Comparison of ENCODE assay signal across 1 cellular context in the genomic region with DNA sequence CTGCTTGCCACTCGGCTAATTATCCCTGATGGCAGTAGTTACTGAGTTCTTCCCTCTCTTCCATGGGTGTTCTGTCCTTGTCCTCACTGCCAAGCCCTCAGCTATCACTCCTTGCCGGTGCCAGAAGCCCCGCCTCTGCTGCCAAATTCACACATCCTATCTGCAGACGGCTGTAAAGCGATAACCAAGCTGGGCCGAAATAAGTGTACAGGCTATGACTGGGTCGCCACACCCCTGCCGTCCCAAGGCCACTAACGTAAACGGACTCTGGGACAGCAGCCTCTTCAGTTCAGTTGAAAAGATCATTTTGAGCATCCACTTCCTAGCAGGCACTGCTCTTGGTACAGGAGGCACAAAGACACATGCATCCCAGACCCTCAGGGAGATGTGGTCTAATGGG.
TF ChIP-seq lines count a peak whose summit lies in the region.

No MANE protein-coding gene starts in this region.

TF ChIP-seq in H1, 55 proteins besides CTCF, POLR2A, EP300 and RAD21 (continued from another document):
- TF ChIP-seq, protein P1, sequence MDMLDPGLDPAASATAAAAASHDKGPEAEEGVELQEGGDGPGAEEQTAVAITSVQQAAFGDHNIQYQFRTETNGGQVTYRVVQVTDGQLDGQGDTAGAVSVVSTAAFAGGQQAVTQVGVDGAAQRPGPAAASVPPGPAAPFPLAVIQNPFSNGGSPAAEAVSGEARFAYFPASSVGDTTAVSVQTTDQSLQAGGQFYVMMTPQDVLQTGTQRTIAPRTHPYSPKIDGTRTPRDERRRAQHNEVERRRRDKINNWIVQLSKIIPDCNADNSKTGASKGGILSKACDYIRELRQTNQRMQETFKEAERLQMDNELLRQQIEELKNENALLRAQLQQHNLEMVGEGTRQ (IDR thresholded peaks at IDR 0.05; ENCODE audit: low read length): no peak
- TF ChIP-seq TAF7 (optimal IDR thresholded peaks at IDR 0.05; ENCODE audit: borderline replicate concordance, low read depth, low read length) (no peak), TEAD4 (IDR thresholded peaks at IDR 0.05; ENCODE audit: low read depth, low read length) (no peak), BACH1 (IDR thresholded peaks at IDR 0.05; ENCODE audit: low read length) (no peak), TBP (IDR thresholded peaks at IDR 0.05; ENCODE audit: low read depth, low read length) (no peak), CREB1 (IDR thresholded peaks at IDR 0.05) (no peak), CHD2 (IDR thresholded peaks at IDR 0.05; ENCODE audit: low read length) (no peak), JUND (IDR thresholded peaks at IDR 0.05; ENCODE audit: low read length) (no peak), CHD1 (IDR thresholded peaks at IDR 0.05; ENCODE audit: low read depth, low read length) (no peak), NANOG (IDR thresholded peaks at IDR 0.05; ENCODE audit: insufficient read depth, low read depth, low read length, poor library complexity, severe bottlenecking) (no peak), NRF1 (IDR thresholded peaks at IDR 0.05; ENCODE audit: low read depth, low read length) (no peak), GABPA (IDR thresholded peaks at IDR 0.05; ENCODE audit: borderline replicate concordance, insufficient read depth, low read length) (no peak), PHF8 (conservative IDR thresholded peaks at IDR 0.05; ENCODE audit: low read depth, low read length) (no peak), SAP30 (IDR thresholded peaks at IDR 0.05; ENCODE audit: insufficient read depth, insufficient replicate concordance, low read length) (no peak), TAF1 (IDR thresholded peaks at IDR 0.05; ENCODE audit: low read depth, low read length) (no peak)
- TF ChIP-seq, protein P2, sequence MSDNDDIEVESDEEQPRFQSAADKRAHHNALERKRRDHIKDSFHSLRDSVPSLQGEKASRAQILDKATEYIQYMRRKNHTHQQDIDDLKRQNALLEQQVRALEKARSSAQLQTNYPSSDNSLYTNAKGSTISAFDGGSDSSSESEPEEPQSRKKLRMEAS (IDR thresholded peaks at IDR 0.05): no peak
- TF ChIP-seq, protein P3, sequence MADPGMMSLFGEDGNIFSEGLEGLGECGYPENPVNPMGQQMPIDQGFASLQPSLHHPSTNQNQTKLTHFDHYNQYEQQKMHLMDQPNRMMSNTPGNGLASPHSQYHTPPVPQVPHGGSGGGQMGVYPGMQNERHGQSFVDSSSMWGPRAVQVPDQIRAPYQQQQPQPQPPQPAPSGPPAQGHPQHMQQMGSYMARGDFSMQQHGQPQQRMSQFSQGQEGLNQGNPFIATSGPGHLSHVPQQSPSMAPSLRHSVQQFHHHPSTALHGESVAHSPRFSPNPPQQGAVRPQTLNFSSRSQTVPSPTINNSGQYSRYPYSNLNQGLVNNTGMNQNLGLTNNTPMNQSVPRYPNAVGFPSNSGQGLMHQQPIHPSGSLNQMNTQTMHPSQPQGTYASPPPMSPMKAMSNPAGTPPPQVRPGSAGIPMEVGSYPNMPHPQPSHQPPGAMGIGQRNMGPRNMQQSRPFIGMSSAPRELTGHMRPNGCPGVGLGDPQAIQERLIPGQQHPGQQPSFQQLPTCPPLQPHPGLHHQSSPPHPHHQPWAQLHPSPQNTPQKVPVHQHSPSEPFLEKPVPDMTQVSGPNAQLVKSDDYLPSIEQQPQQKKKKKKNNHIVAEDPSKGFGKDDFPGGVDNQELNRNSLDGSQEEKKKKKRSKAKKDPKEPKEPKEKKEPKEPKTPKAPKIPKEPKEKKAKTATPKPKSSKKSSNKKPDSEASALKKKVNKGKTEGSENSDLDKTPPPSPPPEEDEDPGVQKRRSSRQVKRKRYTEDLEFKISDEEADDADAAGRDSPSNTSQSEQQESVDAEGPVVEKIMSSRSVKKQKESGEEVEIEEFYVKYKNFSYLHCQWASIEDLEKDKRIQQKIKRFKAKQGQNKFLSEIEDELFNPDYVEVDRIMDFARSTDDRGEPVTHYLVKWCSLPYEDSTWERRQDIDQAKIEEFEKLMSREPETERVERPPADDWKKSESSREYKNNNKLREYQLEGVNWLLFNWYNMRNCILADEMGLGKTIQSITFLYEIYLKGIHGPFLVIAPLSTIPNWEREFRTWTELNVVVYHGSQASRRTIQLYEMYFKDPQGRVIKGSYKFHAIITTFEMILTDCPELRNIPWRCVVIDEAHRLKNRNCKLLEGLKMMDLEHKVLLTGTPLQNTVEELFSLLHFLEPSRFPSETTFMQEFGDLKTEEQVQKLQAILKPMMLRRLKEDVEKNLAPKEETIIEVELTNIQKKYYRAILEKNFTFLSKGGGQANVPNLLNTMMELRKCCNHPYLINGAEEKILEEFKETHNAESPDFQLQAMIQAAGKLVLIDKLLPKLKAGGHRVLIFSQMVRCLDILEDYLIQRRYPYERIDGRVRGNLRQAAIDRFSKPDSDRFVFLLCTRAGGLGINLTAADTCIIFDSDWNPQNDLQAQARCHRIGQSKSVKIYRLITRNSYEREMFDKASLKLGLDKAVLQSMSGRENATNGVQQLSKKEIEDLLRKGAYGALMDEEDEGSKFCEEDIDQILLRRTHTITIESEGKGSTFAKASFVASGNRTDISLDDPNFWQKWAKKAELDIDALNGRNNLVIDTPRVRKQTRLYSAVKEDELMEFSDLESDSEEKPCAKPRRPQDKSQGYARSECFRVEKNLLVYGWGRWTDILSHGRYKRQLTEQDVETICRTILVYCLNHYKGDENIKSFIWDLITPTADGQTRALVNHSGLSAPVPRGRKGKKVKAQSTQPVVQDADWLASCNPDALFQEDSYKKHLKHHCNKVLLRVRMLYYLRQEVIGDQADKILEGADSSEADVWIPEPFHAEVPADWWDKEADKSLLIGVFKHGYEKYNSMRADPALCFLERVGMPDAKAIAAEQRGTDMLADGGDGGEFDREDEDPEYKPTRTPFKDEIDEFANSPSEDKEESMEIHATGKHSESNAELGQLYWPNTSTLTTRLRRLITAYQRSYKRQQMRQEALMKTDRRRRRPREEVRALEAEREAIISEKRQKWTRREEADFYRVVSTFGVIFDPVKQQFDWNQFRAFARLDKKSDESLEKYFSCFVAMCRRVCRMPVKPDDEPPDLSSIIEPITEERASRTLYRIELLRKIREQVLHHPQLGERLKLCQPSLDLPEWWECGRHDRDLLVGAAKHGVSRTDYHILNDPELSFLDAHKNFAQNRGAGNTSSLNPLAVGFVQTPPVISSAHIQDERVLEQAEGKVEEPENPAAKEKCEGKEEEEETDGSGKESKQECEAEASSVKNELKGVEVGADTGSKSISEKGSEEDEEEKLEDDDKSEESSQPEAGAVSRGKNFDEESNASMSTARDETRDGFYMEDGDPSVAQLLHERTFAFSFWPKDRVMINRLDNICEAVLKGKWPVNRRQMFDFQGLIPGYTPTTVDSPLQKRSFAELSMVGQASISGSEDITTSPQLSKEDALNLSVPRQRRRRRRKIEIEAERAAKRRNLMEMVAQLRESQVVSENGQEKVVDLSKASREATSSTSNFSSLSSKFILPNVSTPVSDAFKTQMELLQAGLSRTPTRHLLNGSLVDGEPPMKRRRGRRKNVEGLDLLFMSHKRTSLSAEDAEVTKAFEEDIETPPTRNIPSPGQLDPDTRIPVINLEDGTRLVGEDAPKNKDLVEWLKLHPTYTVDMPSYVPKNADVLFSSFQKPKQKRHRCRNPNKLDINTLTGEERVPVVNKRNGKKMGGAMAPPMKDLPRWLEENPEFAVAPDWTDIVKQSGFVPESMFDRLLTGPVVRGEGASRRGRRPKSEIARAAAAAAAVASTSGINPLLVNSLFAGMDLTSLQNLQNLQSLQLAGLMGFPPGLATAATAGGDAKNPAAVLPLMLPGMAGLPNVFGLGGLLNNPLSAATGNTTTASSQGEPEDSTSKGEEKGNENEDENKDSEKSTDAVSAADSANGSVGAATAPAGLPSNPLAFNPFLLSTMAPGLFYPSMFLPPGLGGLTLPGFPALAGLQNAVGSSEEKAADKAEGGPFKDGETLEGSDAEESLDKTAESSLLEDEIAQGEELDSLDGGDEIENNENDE (IDR thresholded peaks at IDR 0.05; ENCODE audit: insufficient replicate concordance, low read length): no peak
